15 cellular contexts compared by ENCODE assay signal in genomic region chr6:37092851-37093727, GRCh38.
DNase-seq lines count a peak whose midpoint lies in the region; ATAC-seq, FAIRE-seq and TF ChIP-seq lines count a peak whose summit lies in the region.
"Had no signal": no experiment of that assay in that cellular context is flagged by ENCODE, and none has a peak within 500 bp of the region (broad histone marks: within the 10 kb centered on the region; RNA-seq: fewer than 3 reads in every experiment).

No MANE protein-coding gene starts in this region.

- intact Hi-C loops in Panc1 (cut with micrococcal nuclease; ENCODE audit: unreplicated experiment), result no loop called here

- peaks cover 3% of the 10 kb centered on the region; the same call in 1 of the 2 replicates for H3K4me1 ChIP-seq in H9 (ENCODE audit: insufficient read depth, low read length)
- H3K4me1 ChIP-seq in Panc1 (ENCODE audit: control insufficient read depth, insufficient read depth, low read length), result peaks cover 18% of the 10 kb centered on the region
- H3K4me1 ChIP-seq in foreskin keratinocyte, result no peaks in the 10 kb centered on the region

- H4K5ac ChIP-seq in H9 (ENCODE audit: insufficient read length, low read depth, low read length), result no peak overlapping the region

- H3K4me2 ChIP-seq in H9 (ENCODE audit: insufficient read depth, insufficient read length, low read length), result no peak overlapping the region

- H2BK15ac ChIP-seq in H9 (ENCODE audit: low read depth, low read length), result no peak overlapping the region

- H3K9me3 ChIP-seq in H9 (ENCODE audit: control insufficient read depth, low read depth, low read length) (no peaks in the 10 kb centered on the region), Panc1 (ENCODE audit: control insufficient read depth, insufficient read depth, low read depth, low read length) (no peaks in the 10 kb centered on the region)
- H3K9me3 ChIP-seq: esophagus muscularis mucosa had no signal

- no peak overlapping the region for H2BK5ac ChIP-seq in H9 (ENCODE audit: insufficient read length, low read length)

- H2AK5ac ChIP-seq in H9 (ENCODE audit: insufficient read length, low read length), result no peak overlapping the region

- CTCF ChIA-PET in Panc1 (lab: Charles Lee), result no interaction called here

- no peak for TF ChIP-seq CTCF in H9 (conservative IDR thresholded peaks at IDR 0.05)
- TF ChIP-seq CTCF in Panc1 (IDR thresholded peaks at IDR 0.05), result no peak
- no peak for TF ChIP-seq CTCF in foreskin keratinocyte (conservative IDR thresholded peaks at IDR 0.05)
- no peak for TF ChIP-seq CTCF in progenitor cell of endocrine pancreas (IDR thresholded peaks at IDR 0.05; ENCODE audit: unreplicated experiment)

- peak; percentile 71 for ATAC-seq in Panc1
- peak; percentile 64 for ATAC-seq in foreskin keratinocyte

- no peak overlapping the region for H3K9ac ChIP-seq in H9 (ENCODE audit: extremely low read depth, insufficient read length, low read length)

- no peaks in the 10 kb centered on the region; a peak in 1 of 5 replicates for H3K9me3 Mint-ChIP-seq in H9
- no peaks in the 10 kb centered on the region for H3K9me3 Mint-ChIP-seq in progenitor cell of endocrine pancreas (ENCODE audit: low read depth)
- H3K9me3 Mint-ChIP-seq: activated naive CD4-positive, alpha-beta T cell treated with anti-CD3 and anti-CD28 coated beads for 36 hours; central memory CD8-positive, alpha-beta T cell had no signal

- no CpG with 5 or more reads among the region's 16 CpGs for WGBS in H9 (ENCODE audit: extremely low coverage, insufficient read length, low lambda C conversion rate)

- no peaks in the 10 kb centered on the region for H3K79me1 ChIP-seq in H9 (ENCODE audit: insufficient read depth, low read depth, low read length, poor library complexity, severe bottlenecking)

- in situ Hi-C loops in Panc1 (cut with HindIII; ENCODE audit: low pct_unique_long_range_greater_than_20kb, low sequenced_read_pairs), result no loop called here

- H3K4me1 Mint-ChIP-seq in H9, result peaks cover 12 to 23% of the 10 kb centered on the region in 2 experiments
- H3K4me1 Mint-ChIP-seq in progenitor cell of endocrine pancreas (ENCODE audit: low read depth), result peaks cover 5% of the 10 kb centered on the region
- H3K4me1 Mint-ChIP-seq: central memory CD8-positive, alpha-beta T cell had no signal

- H3K27ac ChIP-seq in H9 (ENCODE audit: insufficient read length, low read depth, low read length) (no peak overlapping the region), Panc1 (ENCODE audit: low read length) (peak overlapping the region; percentile 63), foreskin keratinocyte (no peak overlapping the region)
- H3K27ac ChIP-seq: C4-2B, esophagus muscularis mucosa had no signal

- H3K27ac Mint-ChIP-seq in H9 (peak overlapping the region in 2 of 3 experiments; percentile 37 to 64; a peak in 2 of 7 replicates), progenitor cell of endocrine pancreas (peak overlapping the region; percentile 79)
- H3K27ac Mint-ChIP-seq: activated naive CD4-positive, alpha-beta T cell treated with anti-CD3 and anti-CD28 coated beads for 36 hours had no signal

- no peak overlapping the region for H3T11ph ChIP-seq in H9 (ENCODE audit: low read length)

- H2BK20ac ChIP-seq in H9 (ENCODE audit: low read depth, low read length, poor library complexity, severe bottlenecking), result no peak overlapping the region

- DNase-seq in H9 (no peak), Panc1 (ENCODE audit: low read depth, low spot score) (no peak), foreskin keratinocyte (peak in 1 of 2 donors; percentile 60), progenitor cell of endocrine pancreas (ENCODE audit: low spot score, unreplicated experiment) (no peak), HPDE6-E6E7 (ENCODE audit: extremely low spot score) (no peak), H54 (ENCODE audit: insufficient read length, low spot score) (no peak), NCI-H2171 (lab: John Stamatoyannopoulos, UW) (no peak)
- DNase-seq in stimulated activated CD4-positive, alpha-beta T cell treated with anti-CD3 and anti-CD28 coated beads, Interleukin-12 subunit alpha, Interleukin-12 subunit beta, amount 100 ng/mL, for 4 hours, result no peak
- DNase-seq: activated naive CD4-positive, alpha-beta T cell treated with anti-CD3 and anti-CD28 coated beads for 36 hours; GOT3; NCI-H226 had no signal

- H3K56ac ChIP-seq in H9 (ENCODE audit: insufficient read length, low read depth, low read length), result no peak overlapping the region

- no peak overlapping the region for H3K4ac ChIP-seq in H9 (ENCODE audit: low read depth, low read length)

- H2AFZ ChIP-seq in H9 (ENCODE audit: low read length), result no peak overlapping the region

- no peak overlapping the region for H3K14ac ChIP-seq in H9 (ENCODE audit: insufficient read depth, low read length)

- no peak overlapping the region for H4K91ac ChIP-seq in H9 (ENCODE audit: insufficient read length, low read depth, low read length)

- no peaks in the 10 kb centered on the region for H3K36me3 Mint-ChIP-seq in H9 (ENCODE audit: insufficient read depth in 1 of 3, low read depth in 3 of 3)
- no peaks in the 10 kb centered on the region for H3K36me3 Mint-ChIP-seq in progenitor cell of endocrine pancreas (ENCODE audit: insufficient read depth)

- no peak overlapping the region for H3K4me3 Mint-ChIP-seq in H9
- H3K4me3 Mint-ChIP-seq in progenitor cell of endocrine pancreas (ENCODE audit: low read depth), result no peak overlapping the region
- H3K4me3 Mint-ChIP-seq: activated naive CD4-positive, alpha-beta T cell treated with anti-CD3 and anti-CD28 coated beads for 36 hours; central memory CD8-positive, alpha-beta T cell had no signal

- no peaks in the 10 kb centered on the region for H3K23me2 ChIP-seq in H9 (ENCODE audit: insufficient read length, low read depth, low read length, poor library complexity, severe bottlenecking)

- no peak overlapping the region for H3K23ac ChIP-seq in H9 (ENCODE audit: insufficient read length, low read depth, low read length)

- no TSS peak for BruUV-seq in Panc1 (replicated peaks; lab: Mats Ljungman, UMichigan)

- H3K27me3 Mint-ChIP-seq in H9 (ENCODE audit: low read depth) (no peaks in the 10 kb centered on the region), progenitor cell of endocrine pancreas (no peaks in the 10 kb centered on the region)
- H3K27me3 Mint-ChIP-seq: central memory CD8-positive, alpha-beta T cell had no signal

- no peak overlapping the region for H2BK12ac ChIP-seq in H9 (ENCODE audit: insufficient read length, low read depth, low read length)

- no peak overlapping the region for H3K4me3 ChIP-seq in Panc1 (ENCODE audit: low read depth in 2 of 2, low read length in 2 of 2)
- H3K4me3 ChIP-seq: esophagus muscularis mucosa had no signal

- no peaks in the 10 kb centered on the region for H3K36me3 ChIP-seq in Panc1 (ENCODE audit: control insufficient read depth, insufficient read depth, low read length)
- H3K36me3 ChIP-seq: esophagus muscularis mucosa had no signal

- H4K8ac ChIP-seq in H9 (replicated peaks; ENCODE audit: insufficient read length, low read depth, low read length), result no peak overlapping the region

- no peak overlapping the region for H3K18ac ChIP-seq in H9 (ENCODE audit: insufficient read length, low read depth, low read length)

- POLR2A ChIA-PET in Panc1 (lab: Charles Lee), result no interaction called here

- TF ChIP-seq POLR2A in H54 (IDR thresholded peaks at IDR 0.05; ENCODE audit: low read depth, low read length), result no peak

- no peak overlapping the region for H2BK120ac ChIP-seq in H9 (ENCODE audit: low read depth, low read length, poor library complexity, severe bottlenecking)

- H4K20me1 ChIP-seq in H9 (ENCODE audit: control insufficient read depth, insufficient read depth, insufficient read length), result no peaks in the 10 kb centered on the region

- H3K27me3 ChIP-seq in H9 (ENCODE audit: insufficient read depth, low read length), result no peaks in the 10 kb centered on the region
- H3K27me3 ChIP-seq in Panc1 (ENCODE audit: control insufficient read depth, insufficient read depth, low read length), result no peaks in the 10 kb centered on the region
- no peaks in the 10 kb centered on the region for H3K27me3 ChIP-seq in foreskin keratinocyte
- H3K27me3 ChIP-seq: esophagus muscularis mucosa had no signal

- no peak for FAIRE-seq in H54 (lab: Jason Lieb, UNC)
- FAIRE-seq: RCC 7860 had no signal

- no peaks in the 10 kb centered on the region for H3K79me2 ChIP-seq in H9 (ENCODE audit: insufficient read depth, low read length)
